24 cellular contexts compared by ENCODE assay signal in genomic region chr2:222965555-222965954, GRCh38.
"Had no signal": no experiment of that assay in that cellular context is flagged by ENCODE, and none has a peak within 500 bp of the region (broad histone marks: within the 10 kb centered on the region; RNA-seq: fewer than 3 reads in every experiment).

No MANE protein-coding gene starts in this region.

- DNase-seq: cerebellar nuclear complex; colonic mucosa; cortex of kidney; effector CD8-positive, alpha-beta T cell; effector memory CD8-positive, alpha-beta T cell; endodermal cell; erythroblast; foreskin keratinocyte; gastrocnemius medialis; glutamatergic neuron; head of caudate nucleus; heart right ventricle; hippocampal formation; left cardiac atrium; left lung; left ventricle myocardium superior; lower lobe of right lung; mesendoderm; midbrain had no signal

- H3K4me3 ChIP-seq: colonic mucosa, gastrocnemius medialis, heart right ventricle, left lung, lower lobe of right lung had no signal

- H3K36me3 ChIP-seq: colonic mucosa, gastrocnemius medialis, heart right ventricle, left lung, lower lobe of right lung had no signal

- ATAC-seq: effector memory CD8-positive, alpha-beta T cell; esophagus mucosa; foreskin keratinocyte; gastrocnemius medialis; heart right ventricle; left cardiac atrium; left lung; left ventricle myocardium superior; lower lobe of right lung had no signal

- H3K27ac ChIP-seq: colonic mucosa, epithelial cell of prostate, foreskin keratinocyte, gastrocnemius medialis, heart right ventricle, left lung, lower lobe of right lung had no signal

- H3K4me1 ChIP-seq: colonic mucosa, foreskin keratinocyte, gastrocnemius medialis, heart right ventricle, left lung, lower lobe of right lung had no signal

- H3K27me3 ChIP-seq: colonic mucosa, foreskin keratinocyte, gastrocnemius medialis, left lung had no signal

- FAIRE-seq: endometrium, islet of Langerhans, keratinocyte had no signal

- H3K9me3 ChIP-seq: colonic mucosa, gastrocnemius medialis, heart right ventricle, left lung, lower lobe of right lung had no signal
